ENCODE assay signal across 23 cellular contexts in the genomic region with DNA sequence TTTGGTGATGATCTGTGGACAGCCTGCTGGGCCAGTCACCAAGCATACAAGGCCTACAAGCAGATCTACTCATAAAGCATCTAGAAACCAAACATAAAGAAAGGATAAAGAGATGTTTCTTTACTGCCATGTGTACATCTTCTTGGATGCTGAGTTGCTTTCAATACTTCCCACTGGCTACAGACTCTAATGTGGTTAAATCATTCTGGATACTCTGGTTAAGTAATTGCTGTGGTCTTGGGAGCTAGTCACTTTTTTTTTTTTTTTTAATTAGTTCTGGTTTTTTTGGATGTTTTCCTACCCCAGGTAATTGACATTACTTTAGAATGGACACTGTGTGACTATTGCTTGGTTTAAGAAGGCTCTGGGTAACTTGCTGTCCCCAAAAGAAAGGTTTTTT.
"Had no signal": no experiment of that assay in that cellular context is flagged by ENCODE, and none has a peak within 500 bp of the region (broad histone marks: within the 10 kb centered on the region; RNA-seq: fewer than 3 reads in every experiment).

No MANE protein-coding gene starts in this region.

- H3K79me2 ChIP-seq: hepatocyte had no signal

- H3K4me3 Mint-ChIP-seq: memory B cell, mesothelial cell of epicardium, natural killer cell, type B pancreatic cell had no signal

- H3K27me3 Mint-ChIP-seq: memory B cell, progenitor cell of endocrine pancreas, type B pancreatic cell had no signal

- H3K9me3 Mint-ChIP-seq: memory B cell, natural killer cell, type B pancreatic cell had no signal

- H3K36me3 Mint-ChIP-seq: memory B cell, mesothelial cell of epicardium, natural killer cell, type B pancreatic cell had no signal

- H3K27ac ChIP-seq: dorsolateral prefrontal cortex, hepatocyte, left ventricle myocardium inferior, lower lobe of right lung, pancreas, suprapubic skin, thyroid gland had no signal

- ATAC-seq: left cardiac atrium; lower lobe of right lung; natural killer cell; pancreas; right cardiac atrium; stimulated activated naive CD8-positive, alpha-beta T cell treated with anti-CD3 and anti-CD28 coated beads, Interleukin-15, Interleukin-2, amounts not matched to agents 100 U/mL and 50 U/mL, for 24 hours had no signal

- H3K4me3 ChIP-seq: dorsolateral prefrontal cortex, hepatocyte, left ventricle myocardium inferior, lower lobe of right lung, pancreas, suprapubic skin, thyroid gland had no signal

- H2AFZ ChIP-seq: hepatocyte had no signal

- H3K27me3 ChIP-seq: dorsolateral prefrontal cortex, hepatocyte, pancreas, suprapubic skin, thyroid gland had no signal

- H3K36me3 ChIP-seq: left ventricle myocardium inferior, lower lobe of right lung, pancreas, suprapubic skin, thyroid gland had no signal

- DNase-seq: dorsolateral prefrontal cortex; effector CD8-positive, alpha-beta T cell; foreskin melanocyte; head of caudate nucleus; kidney; left cardiac atrium; left ventricle myocardium inferior; lower lobe of right lung; natural killer cell; occipital lobe; pancreas; right cardiac atrium; small intestine; stimulated activated CD4-positive, alpha-beta T cell treated with anti-CD3 and anti-CD28 coated beads, Interleukin-2, amount 100 ng/mL, for 48 hours; stimulated activated naive CD8-positive, alpha-beta T cell treated with anti-CD3 and anti-CD28 coated beads, Interleukin-15, Interleukin-2, amounts not matched to agents 100 U/mL and 50 U/mL, for 24 hours; thyroid gland had no signal

- FAIRE-seq: kidney, pancreas, small intestine, urothelium cell line had no signal

- H3K4me1 ChIP-seq: lower lobe of right lung, suprapubic skin, thyroid gland had no signal

- H3K9me3 ChIP-seq: left ventricle myocardium inferior, lower lobe of right lung, pancreas, suprapubic skin, thyroid gland had no signal

- H3K4me2 ChIP-seq: hepatocyte had no signal

- H3K27ac Mint-ChIP-seq: memory B cell, mesothelial cell of epicardium, natural killer cell, progenitor cell of endocrine pancreas, type B pancreatic cell had no signal
